Comparison of ENCODE assay signal across 18 cellular contexts in the genomic region with DNA sequence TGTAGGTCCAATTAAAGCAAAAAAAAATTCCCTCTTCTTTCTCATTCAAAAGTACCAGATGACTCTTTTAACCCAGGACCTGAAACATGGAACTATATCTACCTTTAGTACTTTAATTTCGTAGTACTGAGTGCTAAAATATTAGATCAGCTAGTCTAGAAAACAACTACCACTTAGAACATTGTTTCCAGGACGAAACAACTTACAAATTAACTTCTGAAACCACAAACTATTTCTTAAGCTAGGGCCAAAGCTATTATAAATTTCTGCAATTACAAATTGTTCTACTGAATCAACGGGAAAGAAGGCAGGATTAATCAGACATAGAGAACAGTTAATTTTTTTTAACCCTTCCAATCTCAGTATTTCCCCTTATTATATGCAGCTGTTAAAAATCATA. TPM values are rescaled to one million over a fixed set of nuclear protein-coding genes. Genes with fewer than 3 reads are reported as not detected.
DNase-seq lines count a peak whose midpoint lies in the region; ATAC-seq, FAIRE-seq and TF ChIP-seq lines count a peak whose summit lies in the region.
"Had no signal": no experiment of that assay in that cellular context is flagged by ENCODE, and none has a peak within 500 bp of the region (broad histone marks: within the 10 kb centered on the region; RNA-seq: fewer than 3 reads in every experiment).

No MANE protein-coding gene starts in this region.

- peaks cover 24% of the 10 kb centered on the region for H3K4me1 ChIP-seq in A549

- TF ChIP-seq RAD21 in A549 (conservative IDR thresholded peaks at IDR 0.05 in 1 of 2, IDR thresholded peaks at IDR 0.05 in 1 of 2) = no peak

- H3K4me2 ChIP-seq in A549 = no peak overlapping the region
- H3K4me2 ChIP-seq: BLaER1 treated with 17β-estradiol and CSF1 and Interleukin-3, amounts not matched to agents 10 nM and 100 nM had no signal

- H3K9me3 Mint-ChIP-seq in activated T-helper 2 cell treated with anti-CD3 and anti-CD28 coated beads, Interferon-gamma antibody, Interleukin-2, Interleukin-4, amounts not matched to agents 10 μg/mL and 5 μg/mL and 100 μg/mL, durations not matched to agents 14 hours and 24 hours and 36 hours = peaks cover 3% of the 10 kb centered on the region

- H3K27ac ChIP-seq in A549 = no peak overlapping the region
- H3K27ac ChIP-seq: BLaER1 treated with 17β-estradiol and CSF1 and Interleukin-3, amounts not matched to agents 10 nM and 100 nM had no signal

- H3K4me3 ChIP-seq in A549 = no peak overlapping the region
- H3K4me3 ChIP-seq: BLaER1 treated with 17β-estradiol and CSF1 and Interleukin-3, amounts not matched to agents 10 nM and 100 nM; HAP-1; K562 had no signal

- no peaks in the 10 kb centered on the region for H3K27me3 Mint-ChIP-seq in activated T-helper 2 cell treated with anti-CD3 and anti-CD28 coated beads, Interferon-gamma antibody, Interleukin-2, Interleukin-4, amounts not matched to agents 10 μg/mL and 5 μg/mL and 100 μg/mL, durations not matched to agents 14 hours and 24 hours and 36 hours (ENCODE audit: low read depth)

- WGBS in A549 (ENCODE audit: missing lambda C conversion rate) = 91% methylated on average over 3 of the region's 3 CpGs

- no peaks in the 10 kb centered on the region for H3K9me3 ChIP-seq in A549
- H3K9me3 ChIP-seq: HAP-1 had no signal

- intact Hi-C loops in activated T-helper 2 cell treated with anti-CD3 and anti-CD28 coated beads, Interferon-gamma antibody, Interleukin-2, Interleukin-4, amounts not matched to agents 10 μg/mL and 5 μg/mL and 100 μg/mL, durations not matched to agents 14 hours and 24 hours and 36 hours (cut with micrococcal nuclease) = loop anchor here (5.0 kb wide), 1 partner anchor 37 kb away; no protein-coding TSS in a partner anchor

- TF ChIP-seq EP300 in A549 (IDR thresholded peaks at IDR 0.05) = no peak

- no peak for TF ChIP-seq CTCF in A549 (IDR thresholded peaks at IDR 0.05)
- TF ChIP-seq CTCF in omental fat pad (IDR thresholded peaks at IDR 0.05) = no peak

- no peak overlapping the region for H3K4me3 Mint-ChIP-seq in activated T-helper 2 cell treated with anti-CD3 and anti-CD28 coated beads, Interferon-gamma antibody, Interleukin-2, Interleukin-4, amounts not matched to agents 10 μg/mL and 5 μg/mL and 100 μg/mL, durations not matched to agents 14 hours and 24 hours and 36 hours (ENCODE audit: low read depth)

- TF ChIP-seq POLR2A in A549 (IDR thresholded peaks at IDR 0.05; ENCODE audit: low read length) = no peak

- CTCF ChIA-PET in A549 (lab: Yijun Ruan, JAX) = no interaction called here

- peak overlapping the region; percentile 53 for H3K27ac Mint-ChIP-seq in activated T-helper 2 cell treated with anti-CD3 and anti-CD28 coated beads, Interferon-gamma antibody, Interleukin-2, Interleukin-4, amounts not matched to agents 10 μg/mL and 5 μg/mL and 100 μg/mL, durations not matched to agents 14 hours and 24 hours and 36 hours

- DNase-seq in A549 (ENCODE audit: low read depth in 1 of 2, low spot score in 1 of 2) (no peak), EH (ENCODE audit: low read depth) (peak; percentile 8), kidney glomerular epithelial cell (lab: John Stamatoyannopoulos, UW) (peak; percentile 33), NCI-H1694 treated with DMSO at 0.1 percent for 48 hours (lab: John Stamatoyannopoulos, UW) (no peak), omental fat pad (ENCODE audit: low spot score) (no peak), urothelium cell line (ENCODE audit: low spot score) (no peak)
- DNase-seq in activated T-helper 2 cell treated with anti-CD3 and anti-CD28 coated beads, Interferon-gamma antibody, Interleukin-2, Interleukin-4, amounts not matched to agents 10 μg/mL and 5 μg/mL and 100 μg/mL, durations not matched to agents 14 hours and 24 hours and 36 hours (ENCODE audit: low spot score) = no peak
- DNase-seq: 8988T, DND-41, NCI-H1105, NCI-H2081 treated with DMSO at 0.1 percent for 48 hours, NCI-H510A, NCI-H774 had no signal

- POLR2A ChIA-PET in A549 (lab: Yijun Ruan, JAX) = no interaction called here

- H3K4me1 Mint-ChIP-seq in activated T-helper 2 cell treated with anti-CD3 and anti-CD28 coated beads, Interferon-gamma antibody, Interleukin-2, Interleukin-4, amounts not matched to agents 10 μg/mL and 5 μg/mL and 100 μg/mL, durations not matched to agents 14 hours and 24 hours and 36 hours (ENCODE audit: low read depth) = peaks cover 54% of the 10 kb centered on the region

- ATAC-seq in A549 (no peak), omental fat pad (ENCODE audit: low FRiP score) (no peak), HG03565 (IDR thresholded peaks at IDR 0.05; ENCODE audit: unreplicated experiment) (no peak)

- H3K36me3 Mint-ChIP-seq in activated T-helper 2 cell treated with anti-CD3 and anti-CD28 coated beads, Interferon-gamma antibody, Interleukin-2, Interleukin-4, amounts not matched to agents 10 μg/mL and 5 μg/mL and 100 μg/mL, durations not matched to agents 14 hours and 24 hours and 36 hours (ENCODE audit: low read depth) = peaks cover 72% of the 10 kb centered on the region

- FAIRE-seq in A549 (lab: Jason Lieb, UNC) (peak; percentile 32), urothelium cell line (lab: Jason Lieb, UNC) (no peak)
- FAIRE-seq: G401.6, K562 had no signal

TF ChIP-seq in A549, 52 proteins besides CTCF, POLR2A, EP300 and RAD21:
- no peak for TF ChIP-seq CEBPB (IDR thresholded peaks at IDR 0.05)
- no peak for TF ChIP-seq PHF8 (IDR thresholded peaks at IDR 0.05; ENCODE audit: borderline replicate concordance, low read depth)
- no peak for TF ChIP-seq JUN (IDR thresholded peaks at IDR 0.05)
- no peak for TF ChIP-seq HES2 (IDR thresholded peaks at IDR 0.05)
- no peak for TF ChIP-seq RFX5 (IDR thresholded peaks at IDR 0.05)
- TF ChIP-seq FOSB (CRISPR knock-in tag; IDR thresholded peaks at IDR 0.05) = no peak
- TF ChIP-seq KDM1A (IDR thresholded peaks at IDR 0.05; ENCODE audit: low read depth) = no peak
- no peak for TF ChIP-seq MAFK (IDR thresholded peaks at IDR 0.05; ENCODE audit: partially characterized antibody)
- TF ChIP-seq MAZ (IDR thresholded peaks at IDR 0.05; ENCODE audit: borderline replicate concordance, low read depth, low read length) = no peak

RNA-seq across cellular contexts. Expression of gene DARS1, which starts 39.9 kb away (rescaled TPM):
- polyA plus RNA-seq in A549 (2011; rRNA removed) = 91.4 and 130 TPM in 2 replicates
- polyA plus RNA-seq in A549 (2012; cell fraction: cytosol; rRNA removed) = 33.9 and 42.8 TPM in 2 replicates
- 17.0 and 21.6 TPM in 2 replicates for polyA plus RNA-seq in A549 (2012; cell fraction: nucleus; rRNA removed)
- 83.8 to 97.9 TPM (median 91.7 TPM) in 3 replicates for polyA plus RNA-seq in A549 (2017; fragmentation: RNase III; extraction: RNeasy Plus Mini Kit Qiagen cat#74134 plus additional on column Dnase treatment)
- polyA minus RNA-seq in A549 (2011; rRNA and poly(A)+ RNA removed) = 58.2 and 63.9 TPM in 2 replicates
- total RNA-seq in activated T-helper 2 cell treated with anti-CD3 and anti-CD28 coated beads, Interferon-gamma antibody, Interleukin-2, Interleukin-4, amounts not matched to agents 10 μg/mL and 5 μg/mL and 100 μg/mL, durations not matched to agents 14 hours and 24 hours and 36 hours = 179 and 183 TPM in 2 replicates
- 10 to 100 TPM; 59.3 to 76.3 (median 68.2) TPM for total RNA-seq in omental fat pad

Comparison
In these comparisons a context has a peak if more than half of its experiments do, and no peak if none do; other contexts are left out.
1. DNase-seq: peak in EH (single experiment) and kidney glomerular epithelial cell (single experiment); none in A549 (0 of 2), activated T-helper 2 cell treated with anti-CD3 and anti-CD28 coated beads, Interferon-gamma antibody, Interleukin-2, Interleukin-4, amounts not matched to agents 10 μg/mL and 5 μg/mL and 100 μg/mL, durations not matched to agents 14 hours and 24 hours and 36 hours (single experiment), NCI-H1694 treated with DMSO at 0.1 percent for 48 hours (single experiment), omental fat pad (single experiment) and urothelium cell line (single experiment).